Comparison of ENCODE assay signal across 29 cellular contexts in the genomic region with DNA sequence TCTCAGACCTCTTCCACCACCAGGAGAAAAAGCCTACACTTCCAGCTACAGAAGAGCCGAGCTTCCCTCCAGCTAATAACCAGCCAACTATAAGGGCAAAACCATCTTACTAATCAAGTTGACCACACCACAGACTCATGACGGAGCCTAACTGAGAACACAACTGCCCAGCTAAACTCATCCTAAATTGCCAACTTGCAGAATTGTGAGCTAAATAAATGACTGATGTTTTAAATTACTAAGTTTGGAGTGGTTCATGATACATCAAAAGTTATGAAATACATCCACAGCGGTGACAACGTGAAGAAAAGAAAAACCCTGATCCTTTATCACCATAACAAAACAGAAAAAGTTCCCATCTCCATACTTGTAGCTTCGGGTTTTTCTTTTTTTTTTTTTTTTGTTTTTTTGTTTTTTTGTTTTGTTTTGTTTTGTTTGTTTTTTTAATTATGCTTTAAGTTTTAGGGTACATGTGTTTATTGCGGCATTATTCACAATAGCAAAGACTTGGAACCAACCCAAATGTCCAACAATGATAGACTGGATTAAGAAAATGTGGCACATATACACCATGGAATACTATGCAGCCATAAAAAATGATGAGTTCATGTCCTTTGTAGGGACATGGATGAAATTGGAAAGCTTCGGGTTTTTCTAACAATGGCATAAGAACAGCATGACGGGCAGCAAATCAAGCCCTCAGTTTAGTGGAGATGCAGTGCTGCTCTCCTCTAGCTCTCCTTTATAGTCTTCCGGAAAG.
"Had no signal": no experiment of that assay in that cellular context is flagged by ENCODE, and none has a peak within 500 bp of the region (broad histone marks: within the 10 kb centered on the region; RNA-seq: fewer than 3 reads in every experiment).

No MANE protein-coding gene starts in this region.

- H3K27me3 Mint-ChIP-seq: effector memory CD8-positive, alpha-beta T cell; progenitor cell of endocrine pancreas; stimulated activated naive CD8-positive, alpha-beta T cell treated with anti-CD3 and anti-CD28 coated beads, Interleukin-15, amount 100 ng/mL, for 72 hours had no signal

- H3K9me3 ChIP-seq: esophagus squamous epithelium, lower lobe of right lung, neutrophil, pancreas, thyroid gland, vagina had no signal

- H3K9me3 Mint-ChIP-seq: effector memory CD8-positive, alpha-beta T cell; natural killer cell had no signal

- H3K4me3 ChIP-seq: esophagus squamous epithelium, heart right ventricle, lower lobe of right lung, pancreas, smooth muscle cell, thyroid gland, vagina had no signal

- H3K4me3 Mint-ChIP-seq: effector memory CD8-positive, alpha-beta T cell; natural killer cell; stimulated activated naive CD8-positive, alpha-beta T cell treated with anti-CD3 and anti-CD28 coated beads, Interleukin-15, amount 100 ng/mL, for 72 hours had no signal

- DNase-seq: cortex of kidney; effector memory CD8-positive, alpha-beta T cell; erythroblast; esophagus squamous epithelium; foreskin melanocyte; glutamatergic neuron; heart right ventricle; hippocampal formation; islet precursor cell; kidney glomerular epithelial cell; left colon; left ventricle myocardium superior; lower lobe of right lung; natural killer cell; pancreas; stimulated activated CD4-positive, alpha-beta T cell treated with anti-CD3 and anti-CD28 coated beads, Interleukin-12 subunit alpha, Interleukin-12 subunit beta, amount 100 ng/mL, for 4 hours; stimulated activated CD4-positive, alpha-beta T cell treated with anti-CD3 and anti-CD28 coated beads, Interleukin-1b, Interleukin-23, amount 100 ng/mL, for 48 hours; stimulated activated CD4-positive, alpha-beta T cell treated with anti-CD3 and anti-CD28 coated beads, Interleukin-4, amount 100 ng/mL, for 1 hour; stimulated activated CD8-positive, alpha-beta memory T cell treated with anti-CD3 and anti-CD28 coated beads, Interleukin-4, amount 100 ng/mL, for 48 hours; stimulated activated naive CD4-positive, alpha-beta T cell; stimulated activated naive CD8-positive, alpha-beta T cell treated with anti-CD3 and anti-CD28 coated beads, Interleukin-15, amount 100 ng/mL, for 72 hours; thyroid gland; trophoblast cell had no signal

- H3K4me1 ChIP-seq: esophagus squamous epithelium, heart right ventricle, lower lobe of right lung, pancreas, thyroid gland, vagina had no signal

- H3K36me3 ChIP-seq: esophagus squamous epithelium, heart right ventricle, lower lobe of right lung, neutrophil, pancreas, thyroid gland, vagina had no signal

- FAIRE-seq: endometrium, pancreas had no signal

- H3K4me1 Mint-ChIP-seq: natural killer cell; stimulated activated naive CD8-positive, alpha-beta T cell treated with anti-CD3 and anti-CD28 coated beads, Interleukin-15, amount 100 ng/mL, for 72 hours had no signal

- ATAC-seq: effector memory CD8-positive, alpha-beta T cell; heart right ventricle; left colon; left ventricle myocardium superior; lower lobe of right lung; natural killer cell; pancreas; sciatic nerve; stimulated activated naive CD8-positive, alpha-beta T cell treated with anti-CD3 and anti-CD28 coated beads, Interleukin-15, amount 100 ng/mL, for 72 hours had no signal

- H3K27me3 ChIP-seq: esophagus squamous epithelium, heart right ventricle, neutrophil, pancreas, thyroid gland, vagina had no signal

- H3K27ac ChIP-seq: esophagus squamous epithelium, heart right ventricle, lower lobe of right lung, neutrophil, pancreas, thyroid gland, vagina had no signal

- H3K4me2 ChIP-seq: smooth muscle cell had no signal

- H3K36me3 Mint-ChIP-seq: natural killer cell had no signal

- H3K27ac Mint-ChIP-seq: effector memory CD8-positive, alpha-beta T cell; natural killer cell; progenitor cell of endocrine pancreas had no signal
